In genomic region chr4:83110970-83111369, GRCh38 we compare ENCODE assay signal across 8 cellular contexts. TPM values are rescaled to one million over a fixed set of nuclear protein-coding genes. Genes with fewer than 3 reads are reported as not detected.
DNase-seq lines count a peak whose midpoint lies in the region; ATAC-seq and TF ChIP-seq lines count a peak whose summit lies in the region.

No MANE protein-coding gene starts in this region.

- peak overlapping the region; percentile 51 to 96 (median 94) for H3K27ac Mint-ChIP-seq in CD14-positive monocyte
- H3K27ac Mint-ChIP-seq in activated naive CD8-positive, alpha-beta T cell treated with anti-CD3 and anti-CD28 coated beads for 36 hours = peak overlapping the region; percentile 99
- H3K27ac Mint-ChIP-seq in naive thymus-derived CD8-positive, alpha-beta T cell = peak overlapping the region; percentile 90 to 99 (median 98)

- POLR2A ChIA-PET in naive thymus-derived CD8-positive, alpha-beta T cell (lab: Charles Lee) = interaction anchor here (0.7 to 9.6 kb wide), 14 partner anchors 12 to 173 kb away, joined by 3 to 109 read pairs (median 6); no protein-coding TSS in a partner anchor

- peaks cover 58% of the 10 kb centered on the region for H3K4me1 Mint-ChIP-seq in CD14-positive monocyte
- H3K4me1 Mint-ChIP-seq in activated naive CD8-positive, alpha-beta T cell treated with anti-CD3 and anti-CD28 coated beads for 36 hours = peaks cover 48% of the 10 kb centered on the region
- peaks cover 19 to 60% (median 44%) of the 10 kb centered on the region in 4 donors for H3K4me1 Mint-ChIP-seq in naive thymus-derived CD8-positive, alpha-beta T cell

- intact Hi-C loops in CD14-positive monocyte (cut with micrococcal nuclease) = loop anchor here in 1 of 2 donors (5.0 kb wide), 1 partner anchor 86 kb away; no protein-coding TSS in a partner anchor

- ATAC-seq in naive thymus-derived CD8-positive, alpha-beta T cell = no peak
- ATAC-seq in GM19395 (IDR thresholded peaks at IDR 0.05; ENCODE audit: unreplicated experiment) = no peak
- ATAC-seq in HG02678 (IDR thresholded peaks at IDR 0.05; ENCODE audit: unreplicated experiment) = no peak

- no peak for TF ChIP-seq CTCF in CD14-positive monocyte (IDR thresholded peaks at IDR 0.05)
- no peak for TF ChIP-seq CTCF in HL-60 (IDR thresholded peaks at IDR 0.05; ENCODE audit: insufficient read depth, low read length)

- no peaks in the 10 kb centered on the region for H3K27me3 Mint-ChIP-seq in CD14-positive monocyte (ENCODE audit: low read depth in 3 of 3)
- peaks cover 3% of the 10 kb centered on the region for H3K27me3 Mint-ChIP-seq in activated naive CD8-positive, alpha-beta T cell treated with anti-CD3 and anti-CD28 coated beads for 36 hours
- H3K27me3 Mint-ChIP-seq in naive thymus-derived CD8-positive, alpha-beta T cell = no peaks in the 10 kb centered on the region

- DNase-seq in CD14-positive monocyte (ENCODE audit: low spot score) = no peak
- DNase-seq in HL-60 (ENCODE audit: low read depth in 1 of 2, low spot score in 1 of 2) = no peak
- DNase-seq in activated naive CD8-positive, alpha-beta T cell treated with anti-CD3 and anti-CD28 coated beads for 36 hours = no peak
- no peak for DNase-seq in naive thymus-derived CD8-positive, alpha-beta T cell
- no peak for DNase-seq in medulla oblongata (ENCODE audit: extremely low spot score)
- no peak for DNase-seq in mesenteric fat pad (ENCODE audit: low spot score)

- no peaks in the 10 kb centered on the region for H3K27me3 ChIP-seq in HL-60 (ENCODE audit: insufficient read depth, poor library complexity, severe bottlenecking)

- H3K9me3 Mint-ChIP-seq in CD14-positive monocyte = no peaks in the 10 kb centered on the region
- H3K9me3 Mint-ChIP-seq in activated naive CD8-positive, alpha-beta T cell treated with anti-CD3 and anti-CD28 coated beads for 36 hours = no peaks in the 10 kb centered on the region
- H3K9me3 Mint-ChIP-seq in naive thymus-derived CD8-positive, alpha-beta T cell = no peaks in the 10 kb centered on the region

- peak overlapping the region; percentile 99 for H3K27ac ChIP-seq in HL-60 (replicated peaks)

- peaks cover 0 to 22% of the 10 kb centered on the region in 2 donors for H3K36me3 Mint-ChIP-seq in CD14-positive monocyte
- peaks cover 44% of the 10 kb centered on the region for H3K36me3 Mint-ChIP-seq in activated naive CD8-positive, alpha-beta T cell treated with anti-CD3 and anti-CD28 coated beads for 36 hours
- peaks cover 10 to 31% (median 26%) of the 10 kb centered on the region in 3 donors for H3K36me3 Mint-ChIP-seq in naive thymus-derived CD8-positive, alpha-beta T cell

- H3K4me3 Mint-ChIP-seq in CD14-positive monocyte = peak overlapping the region; percentile 92 to 95
- H3K4me3 Mint-ChIP-seq in activated naive CD8-positive, alpha-beta T cell treated with anti-CD3 and anti-CD28 coated beads for 36 hours = peak overlapping the region; percentile 96
- H3K4me3 Mint-ChIP-seq in naive thymus-derived CD8-positive, alpha-beta T cell = peak overlapping the region; percentile 90 to 100 (median 97)

- peak overlapping the region; percentile 48 for H3K4me3 ChIP-seq in HL-60 (replicated peaks; ENCODE audit: insufficient read depth, low read length)

RNA-seq across cellular contexts. Expression of gene PLAC8, which starts 3.6 kb away (rescaled TPM):
- polyA plus RNA-seq in CD14-positive monocyte = 100 to 1,000 TPM; 170 to 626 TPM
- total RNA-seq in activated naive CD8-positive, alpha-beta T cell treated with anti-CD3 and anti-CD28 coated beads for 36 hours = 100 to 1,000 TPM; 132 to 140 TPM
- 100 to 1,000 TPM; 222 to 258 TPM for total RNA-seq in naive thymus-derived CD8-positive, alpha-beta T cell
- 100 to 1,000 TPM; 470 to 615 (median 609) TPM for polyA plus RNA-seq in naive thymus-derived CD8-positive, alpha-beta T cell
- 9.5 TPM for total RNA-seq in mesenteric fat pad

Comparison
In these comparisons a context has a peak if more than half of its experiments do, and no peak if none do; other contexts are left out.
1. RNA of gene PLAC8, which starts 3.6 kb away (total RNA-seq): 222 to 258 TPM in naive thymus-derived CD8-positive, alpha-beta T cell and 132 to 140 TPM in activated naive CD8-positive, alpha-beta T cell treated with anti-CD3 and anti-CD28 coated beads for 36 hours; 9.5 TPM in mesenteric fat pad (single experiment); every median in the first group is over 10 times any median in the second.
2. Peak in every context shown above with its lines, with median percentiles within 50 percentile points of each other: H3K27ac Mint-ChIP-seq and H3K4me3 Mint-ChIP-seq.